20 cellular contexts compared by ENCODE assay signal in genomic region chr2:149224458-149224857, GRCh38.
A peak's percentile ranks its signal among the peaks of the same experiment; 100 is the strongest.
DNase-seq lines count a peak whose midpoint lies in the region; FAIRE-seq and TF ChIP-seq lines count a peak whose summit lies in the region.
"Had no signal": no experiment of that assay in that cellular context is flagged by ENCODE, and none has a peak within 500 bp of the region (broad histone marks: within the 10 kb centered on the region; RNA-seq: fewer than 3 reads in every experiment).

No MANE protein-coding gene starts in this region.

- no peak overlapping the region for H3K4me3 ChIP-seq in epithelial cell of esophagus (ENCODE audit: low read length)

- FAIRE-seq in RCC 7860 (lab: Jason Lieb, UNC) = no peak
- FAIRE-seq: GM12891, GM19239, HepG2 had no signal

- no peak for TF ChIP-seq CTCF in epithelial cell of esophagus (IDR thresholded peaks at IDR 0.05; ENCODE audit: insufficient read depth, low read depth, low read length, missing control alignments)

- intact Hi-C loops in posterior vena cava (cut with DNase I) = no loop called here

- DNase-seq in HuH-7 (ENCODE audit: low spot score) (peak; percentile 22), epithelial cell of esophagus (ENCODE audit: low read depth) (peak; percentile 20), renal cortical epithelial cell (ENCODE audit: low read depth) (peak; percentile 20), GDM1 (lab: John Stamatoyannopoulos, UW) (no peak), RCC 7860 (ENCODE audit: low spot score) (no peak), posterior vena cava (ENCODE audit: low spot score) (no peak), NOMO-1 treated with dmso at 0.1 percent for 144 hours (lab: John Stamatoyannopoulos, UW; ENCODE audit: unreplicated experiment) (no peak)
- DNase-seq: BE2C; C1 segment of cervical spinal cord; CD4-positive, CD25-positive, alpha-beta regulatory T cell; CD8-positive, alpha-beta memory T cell; COR-L47; DMS 273 treated with DMSO at 0.1 percent for 48 hours; DMS53; DND-41; EL; H9 had no signal

Comparison
In these comparisons a context has a peak if more than half of its experiments do, and no peak if none do; other contexts are left out.
1. DNase-seq: peak in HuH-7 (single experiment), epithelial cell of esophagus (single experiment) and renal cortical epithelial cell (single experiment); none in GDM1 (single experiment), RCC 7860 (single experiment), posterior vena cava (single experiment) and NOMO-1 treated with dmso at 0.1 percent for 144 hours (single experiment).